In genomic region chr4:52126946-52127345, GRCh38 we compare ENCODE assay signal across 17 cellular contexts.
DNase-seq lines count a peak whose midpoint lies in the region; ATAC-seq and TF ChIP-seq lines count a peak whose summit lies in the region.
"Had no signal": no experiment of that assay in that cellular context is flagged by ENCODE, and none has a peak within 500 bp of the region (broad histone marks: within the 10 kb centered on the region; RNA-seq: fewer than 3 reads in every experiment).

No MANE protein-coding gene starts in this region.

- H2AFZ ChIP-seq in GM23338 = no peak overlapping the region

- no peak overlapping the region for H3K9ac ChIP-seq in NT2/D1 (ENCODE audit: insufficient read length, low read depth)

- H3K36me3 Mint-ChIP-seq in GM23338 (ENCODE audit: low read depth) (peaks cover 7% of the 10 kb centered on the region; the same call in 2 of the 3 replicates), osteocyte (ENCODE audit: unreplicated experiment) (no peaks in the 10 kb centered on the region)
- H3K36me3 Mint-ChIP-seq in activated naive CD4-positive, alpha-beta T cell treated with anti-CD3 and anti-CD28 coated beads for 36 hours (ENCODE audit: low read depth) = no peaks in the 10 kb centered on the region

- H3K4me1 ChIP-seq in GM23338 (ENCODE audit: insufficient read depth) (no peaks in the 10 kb centered on the region), NT2/D1 (ENCODE audit: insufficient read depth, insufficient read length) (no peaks in the 10 kb centered on the region), tibial artery (no peaks in the 10 kb centered on the region)
- H3K4me1 ChIP-seq: ascending aorta, SJSA1 had no signal

- peak; percentile 57; the same call in 2 of the 3 replicates for ATAC-seq in GM23338
- ATAC-seq: activated CD8-positive, alpha-beta T cell treated with anti-CD3 and anti-CD28 coated beads for 36 hours had no signal

- H3K27me3 Mint-ChIP-seq in GM23338 (ENCODE audit: insufficient read depth, low read depth, poor library complexity) (peaks cover 6% of the 10 kb centered on the region), osteocyte (ENCODE audit: unreplicated experiment) (peaks cover 8% of the 10 kb centered on the region)
- H3K27me3 Mint-ChIP-seq in activated naive CD4-positive, alpha-beta T cell treated with anti-CD3 and anti-CD28 coated beads for 36 hours (ENCODE audit: low read depth) = peaks cover 12% of the 10 kb centered on the region
- H3K27me3 Mint-ChIP-seq: activated CD8-positive, alpha-beta T cell treated with anti-CD3 and anti-CD28 coated beads for 36 hours had no signal

- 0 out of 2 replicates have a peak, but pooled peaks cover 3% of the 10 kb centered on the region for H3K9me2 ChIP-seq in GM23338 (ENCODE audit: insufficient read depth)

- no peaks in the 10 kb centered on the region for H3F3A ChIP-seq in GM23338 (replicated peaks; ENCODE audit: low read depth)

- H3K27me3 ChIP-seq in GM23338 (ENCODE audit: insufficient read depth) (no peaks in the 10 kb centered on the region), NT2/D1 (ENCODE audit: insufficient read depth, insufficient read length) (no peaks in the 10 kb centered on the region), tibial artery (no peaks in the 10 kb centered on the region)
- H3K27me3 ChIP-seq: ascending aorta, SJSA1 had no signal

- no peak overlapping the region for H3K4me2 ChIP-seq in GM23338

- DNase-seq in GM23338 (ENCODE audit: low spot score) (no peak), NT2/D1 (ENCODE audit: low read depth, low spot score) (peak; percentile 25), fibroblast of gingiva (ENCODE audit: low read depth) (peak; percentile 49), osteocyte (ENCODE audit: extremely low spot score, unreplicated experiment) (no peak), MV-4-11 (lab: John Stamatoyannopoulos, UW) (no peak), tibial artery (no peak)
- no peak for DNase-seq in activated naive CD4-positive, alpha-beta T cell treated with anti-CD3 and anti-CD28 coated beads for 36 hours
- DNase-seq: activated CD8-positive, alpha-beta T cell treated with anti-CD3 and anti-CD28 coated beads for 36 hours; effector CD8-positive, alpha-beta T cell; GDM1; H9; KBM-7; NCI-H1930; retina; stimulated activated CD4-positive, alpha-beta T cell treated with anti-CD3 and anti-CD28 coated beads, Interleukin-4, amount 100 ng/mL, for 1 hour had no signal

- intact Hi-C loops in tibial artery (cut with DNase I; ENCODE audit: low total_unique reads) = no loop called here
- intact Hi-C loops in activated naive CD4-positive, alpha-beta T cell treated with anti-CD3 and anti-CD28 coated beads for 36 hours (cut with micrococcal nuclease) = no loop called here

- H3K4me3 Mint-ChIP-seq in GM23338 (no peak overlapping the region), osteocyte (ENCODE audit: unreplicated experiment) (no peak overlapping the region)
- H3K4me3 Mint-ChIP-seq in activated naive CD4-positive, alpha-beta T cell treated with anti-CD3 and anti-CD28 coated beads for 36 hours = no peak overlapping the region
- H3K4me3 Mint-ChIP-seq: activated CD8-positive, alpha-beta T cell treated with anti-CD3 and anti-CD28 coated beads for 36 hours; H9 had no signal

- no peaks in the 10 kb centered on the region for H4K20me1 ChIP-seq in GM23338 (replicated peaks; ENCODE audit: insufficient read depth)

- no peak overlapping the region for H3K27ac Mint-ChIP-seq in GM23338
- H3K27ac Mint-ChIP-seq in osteocyte (ENCODE audit: unreplicated experiment) = peak overlapping the region; percentile 39
- H3K27ac Mint-ChIP-seq in activated naive CD4-positive, alpha-beta T cell treated with anti-CD3 and anti-CD28 coated beads for 36 hours = no peak overlapping the region
- H3K27ac Mint-ChIP-seq: activated CD8-positive, alpha-beta T cell treated with anti-CD3 and anti-CD28 coated beads for 36 hours; H9 had no signal

- 0 out of 2 replicates have a peak, but pooled peaks cover 7% of the 10 kb centered on the region for H3K36me3 ChIP-seq in GM23338 (ENCODE audit: insufficient read depth)
- no peaks in the 10 kb centered on the region for H3K36me3 ChIP-seq in NT2/D1 (ENCODE audit: insufficient read depth, insufficient read length, low read length)
- H3K36me3 ChIP-seq in tibial artery = no peaks in the 10 kb centered on the region
- H3K36me3 ChIP-seq: ascending aorta, SJSA1 had no signal

- H3K4me1 Mint-ChIP-seq in GM23338 (no peaks in the 10 kb centered on the region; the same call in 2 of the 3 replicates), osteocyte (ENCODE audit: unreplicated experiment) (peaks cover 16% of the 10 kb centered on the region)
- no peaks in the 10 kb centered on the region for H3K4me1 Mint-ChIP-seq in activated naive CD4-positive, alpha-beta T cell treated with anti-CD3 and anti-CD28 coated beads for 36 hours (ENCODE audit: low read depth)

- no peak overlapping the region for H3K27ac ChIP-seq in GM23338 (ENCODE audit: low read depth)
- H3K27ac ChIP-seq in tibial artery = no peak overlapping the region
- H3K27ac ChIP-seq: ascending aorta, SJSA1 had no signal

- no peak overlapping the region for H3K4me3 ChIP-seq in GM23338
- H3K4me3 ChIP-seq in NT2/D1 (ENCODE audit: insufficient read length, low read depth) = no peak overlapping the region
- H3K4me3 ChIP-seq in tibial artery = no peak overlapping the region
- H3K4me3 ChIP-seq: ascending aorta, SJSA1 had no signal

- H3K9me3 Mint-ChIP-seq in GM23338 (peaks cover 27% of the 10 kb centered on the region), osteocyte (ENCODE audit: unreplicated experiment) (no peaks in the 10 kb centered on the region)
- peaks cover 4% of the 10 kb centered on the region for H3K9me3 Mint-ChIP-seq in activated naive CD4-positive, alpha-beta T cell treated with anti-CD3 and anti-CD28 coated beads for 36 hours
- H3K9me3 Mint-ChIP-seq: activated CD8-positive, alpha-beta T cell treated with anti-CD3 and anti-CD28 coated beads for 36 hours had no signal

- TF ChIP-seq CTCF in GM23338 (conservative IDR thresholded peaks at IDR 0.05; ENCODE audit: low read depth in 2 of 2) (no peak), osteocyte (IDR thresholded peaks at IDR 0.05) (no peak), tibial artery (IDR thresholded peaks at IDR 0.05) (no peak)

- H3K9me3 ChIP-seq in NT2/D1 (ENCODE audit: insufficient read depth, low read length) (peaks cover 10% of the 10 kb centered on the region; the same call in 1 of the 2 replicates), tibial artery (peaks cover 0 to 7% (median 5%) of the 10 kb centered on the region in 3 donors)
- H3K9me3 ChIP-seq: ascending aorta, SJSA1 had no signal

- CTCF ChIA-PET in activated naive CD4-positive, alpha-beta T cell treated with anti-CD3 and anti-CD28 coated beads for 36 hours (lab: Charles Lee) = no interaction called here

- no peaks in the 10 kb centered on the region for H3K79me2 ChIP-seq in GM23338 (replicated peaks; ENCODE audit: insufficient read depth)

TF ChIP-seq in GM23338, 12 proteins besides CTCF, POLR2A, EP300 and RAD21 (continues in another document):
- no peak for TF ChIP-seq EZH2phosphoT487 (IDR thresholded peaks at IDR 0.05; ENCODE audit: unreplicated experiment)
- TF ChIP-seq POLR2AphosphoS5 (IDR thresholded peaks at IDR 0.05; ENCODE audit: low read depth) = no peak
- no peak for TF ChIP-seq ETS1 (IDR thresholded peaks at IDR 0.05)
- TF ChIP-seq STAT1 (IDR thresholded peaks at IDR 0.05; ENCODE audit: unreplicated experiment) = no peak
- no peak for TF ChIP-seq REST (IDR thresholded peaks at IDR 0.05; ENCODE audit: unreplicated experiment)
- no peak for TF ChIP-seq NANOG (IDR thresholded peaks at IDR 0.05; ENCODE audit: borderline replicate concordance)
- TF ChIP-seq EZH2 (IDR thresholded peaks at IDR 0.05; ENCODE audit: low read depth, unreplicated experiment) = no peak
- no peak for TF ChIP-seq JUNB (IDR thresholded peaks at IDR 0.05; ENCODE audit: unreplicated experiment)
- no peak for TF ChIP-seq CREB1 (CRISPR knock-in tag; IDR thresholded peaks at IDR 0.05; ENCODE audit: low read depth)
- no peak for TF ChIP-seq ZNF114 (CRISPR knock-in tag; IDR thresholded peaks at IDR 0.05)

Comparison
In these comparisons a context has a peak if more than half of its experiments do, and no peak if none do; other contexts are left out.
1. DNase-seq: peak in NT2/D1 (single experiment) and fibroblast of gingiva (single experiment); none in GM23338 (single experiment), osteocyte (single experiment), MV-4-11 (single experiment), tibial artery (0 of 2) and activated naive CD4-positive, alpha-beta T cell treated with anti-CD3 and anti-CD28 coated beads for 36 hours (single experiment).